Comparison of ENCODE assay signal across 2 cellular contexts in genomic region chr14:77763316-77763715, GRCh38.
TF ChIP-seq lines count a peak whose summit lies in the region.

No MANE protein-coding gene starts in this region.

TF ChIP-seq in GM23338, 12 proteins besides CTCF, POLR2A, EP300 and RAD21 (continued from another document):
- TF ChIP-seq ZNF462 (CRISPR knock-in tag; IDR thresholded peaks at IDR 0.05) (no peak), CREB1 (CRISPR knock-in tag; IDR thresholded peaks at IDR 0.05; ENCODE audit: low read depth) (no peak)

TF ChIP-seq in WTC11, 78 proteins besides CTCF, POLR2A, EP300 and RAD21 (continued from another document):
- TF ChIP-seq ZNF425 (CRISPR knock-in tag; conservative IDR thresholded peaks at IDR 0.05): no peak
- no peak for TF ChIP-seq TEAD1 (CRISPR knock-in tag; IDR thresholded peaks at IDR 0.05)
- no peak for TF ChIP-seq ARID4B (CRISPR knock-in tag; IDR thresholded peaks at IDR 0.05; ENCODE audit: borderline replicate concordance)
- TF ChIP-seq ZNF219 (CRISPR knock-in tag; IDR thresholded peaks at IDR 0.05; ENCODE audit: borderline replicate concordance): no peak
